14 cellular contexts compared by ENCODE assay signal in the genomic region with DNA sequence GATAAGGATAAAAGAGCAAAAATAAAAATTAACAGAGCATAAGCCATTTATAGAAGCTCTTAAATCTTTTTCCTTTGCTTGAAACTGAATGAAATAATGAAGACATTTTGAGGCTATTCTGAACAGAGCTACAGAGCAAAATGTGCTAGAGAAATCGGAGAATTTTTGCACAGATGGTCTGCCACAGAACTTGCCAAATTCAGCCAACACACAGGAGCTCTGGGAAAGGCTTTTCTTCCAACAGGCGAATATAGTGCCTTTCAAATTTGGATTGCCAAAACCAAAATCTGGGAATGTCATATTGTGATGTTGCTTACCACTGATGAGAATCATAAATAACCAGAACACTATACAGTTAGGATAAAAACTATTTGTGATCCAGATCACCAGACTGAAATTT.
DNase-seq lines count a peak whose midpoint lies in the region; ATAC-seq and TF ChIP-seq lines count a peak whose summit lies in the region.
"Had no signal": no experiment of that assay in that cellular context is flagged by ENCODE, and none has a peak within 500 bp of the region (broad histone marks: within the 10 kb centered on the region; RNA-seq: fewer than 3 reads in every experiment).

No MANE protein-coding gene starts in this region.

- H3K36me3 ChIP-seq in heart left ventricle, result no peaks in the 10 kb centered on the region
- H3K36me3 ChIP-seq: BLaER1 treated with 17β-estradiol and CSF1 and Interleukin-3, amounts not matched to agents 10 nM and 100 nM had no signal

- DNase-seq in G401 (ENCODE audit: low spot score), result peak; percentile 89
- peak; percentile 43 for DNase-seq in cerebellum (ENCODE audit: low spot score)
- DNase-seq in middle frontal gyrus (ENCODE audit: extremely low spot score, low spot score), result peak; percentile 64
- peak; percentile 74 for DNase-seq in superior temporal gyrus (ENCODE audit: extremely low spot score)
- no peak for DNase-seq in SIG-M5 treated with dmso at 0.1 percent for 504 hours (lab: John Stamatoyannopoulos, UW; ENCODE audit: unreplicated experiment)
- no peak for DNase-seq in heart left ventricle
- DNase-seq: 8988T; AML-193; CD4-positive, CD25-positive, alpha-beta regulatory T cell; DMS53; GM23248; H7 had no signal

- no peaks in the 10 kb centered on the region for H3K4me1 ChIP-seq in heart left ventricle
- H3K4me1 ChIP-seq: BLaER1 treated with 17β-estradiol and CSF1 and Interleukin-3, amounts not matched to agents 10 nM and 100 nM had no signal

- no peak overlapping the region for H3K4me3 ChIP-seq in heart left ventricle
- H3K4me3 ChIP-seq: BLaER1 treated with 17β-estradiol and CSF1 and Interleukin-3, amounts not matched to agents 10 nM and 100 nM; GM23248 had no signal

- 76 to 84% (median 80%) methylated on average over 2 of the region's 2 CpGs for WGBS in heart left ventricle, 4 donors

- no peak for TF ChIP-seq CTCF in heart left ventricle (IDR thresholded peaks at IDR 0.05)

- H3K27me3 ChIP-seq in heart left ventricle, result no peaks in the 10 kb centered on the region
- H3K27me3 ChIP-seq: BLaER1 treated with 17β-estradiol and CSF1 and Interleukin-3, amounts not matched to agents 10 nM and 100 nM had no signal

- TF ChIP-seq POLR2A in heart left ventricle (IDR thresholded peaks at IDR 0.05), result no peak

- in situ Hi-C loops in G401 (cut with HindIII; ENCODE audit: low sequenced_read_pairs), result no loop called here

- H3K9me3 ChIP-seq in heart left ventricle, result no peaks in the 10 kb centered on the region
- H3K9me3 ChIP-seq: BLaER1 treated with 17β-estradiol and CSF1 and Interleukin-3, amounts not matched to agents 10 nM and 100 nM had no signal

- intact Hi-C loops in heart left ventricle (cut with DNase I), result no loop called here

- no peak overlapping the region for H3K27ac ChIP-seq in heart left ventricle
- H3K27ac ChIP-seq: BLaER1 treated with 17β-estradiol and CSF1 and Interleukin-3, amounts not matched to agents 10 nM and 100 nM; GM23248 had no signal

- ATAC-seq in GM21529 (IDR thresholded peaks at IDR 0.05; ENCODE audit: unreplicated experiment), result no peak
- no peak for ATAC-seq in heart left ventricle

Comparison
In these comparisons a context has a peak if more than half of its experiments do, and no peak if none do; other contexts are left out.
1. DNase-seq: peak in G401 (single experiment), cerebellum (single experiment), middle frontal gyrus (single experiment) and superior temporal gyrus (single experiment); none in SIG-M5 treated with dmso at 0.1 percent for 504 hours (single experiment) and heart left ventricle (0 of 5).